ENCODE assay signal across 12 cellular contexts in genomic region chr11:76205252-76206076, GRCh38. TPM values are rescaled to one million over a fixed set of nuclear protein-coding genes. Genes with fewer than 3 reads are reported as not detected.
DNase-seq lines count a peak whose midpoint lies in the region; ATAC-seq, FAIRE-seq and TF ChIP-seq lines count a peak whose summit lies in the region.
"Had no signal": no experiment of that assay in that cellular context is flagged by ENCODE, and none has a peak within 500 bp of the region (broad histone marks: within the 10 kb centered on the region; RNA-seq: fewer than 3 reads in every experiment).

No MANE protein-coding gene starts in this region.

- H3K27ac Mint-ChIP-seq in activated CD8-positive, alpha-beta memory T cell treated with anti-CD3 and anti-CD28 coated beads, Interleukin-2, amount 10 ng/mL, durations not matched to agents 7 days and 5 days = no peak overlapping the region
- H3K27ac Mint-ChIP-seq in activated naive CD8-positive, alpha-beta T cell treated with anti-CD3 and anti-CD28 coated beads, Interleukin-2, amount 10 ng/mL, durations not matched to agents 7 days and 5 days = peak overlapping the region; percentile 40

- no peaks in the 10 kb centered on the region for H3K9me3 Mint-ChIP-seq in activated CD8-positive, alpha-beta memory T cell treated with anti-CD3 and anti-CD28 coated beads, Interleukin-2, amount 10 ng/mL, durations not matched to agents 7 days and 5 days (ENCODE audit: low read depth)
- no peaks in the 10 kb centered on the region for H3K9me3 Mint-ChIP-seq in activated naive CD8-positive, alpha-beta T cell treated with anti-CD3 and anti-CD28 coated beads, Interleukin-2, amount 10 ng/mL, durations not matched to agents 7 days and 5 days

- H3K4me1 ChIP-seq in kidney (ENCODE audit: control insufficient read depth in 1 of 2, insufficient read depth in 1 of 2, low read depth in 1 of 2, low read length in 2 of 2) = peaks cover 4 to 20% of the 10 kb centered on the region in 2 donors
- H3K4me1 ChIP-seq in subcutaneous abdominal adipose tissue (ENCODE audit: control insufficient read depth in 5 of 5, insufficient read depth in 5 of 5, low read length in 5 of 5) = peaks cover 4 to 72% (median 63%) of the 10 kb centered on the region in 5 donors

- no peak for DNase-seq in activated CD8-positive, alpha-beta memory T cell treated with anti-CD3 and anti-CD28 coated beads, Interleukin-2, amount 10 ng/mL, durations not matched to agents 7 days and 5 days
- no peak for DNase-seq in activated CD8-positive, alpha-beta memory T cell treated with anti-CD3 and anti-CD28 coated beads for 24 hours
- no peak for DNase-seq in activated naive CD8-positive, alpha-beta T cell treated with anti-CD3 and anti-CD28 coated beads, Interleukin-2, amount 10 ng/mL, durations not matched to agents 7 days and 5 days
- DNase-seq in kidney (peak; percentile 63), ACHN (no peak), DMS153 treated with DMSO at 0.1 percent for 48 hours (lab: John Stamatoyannopoulos, UW; ENCODE audit: unreplicated experiment) (no peak), superior temporal gyrus (ENCODE audit: extremely low spot score) (no peak)
- DNase-seq: KG1; stimulated activated CD4-positive, alpha-beta T cell treated with anti-CD3 and anti-CD28 coated beads, Interleukin-1b, Interleukin-23, amount 100 ng/mL, for 48 hours had no signal

- peaks cover 16% of the 10 kb centered on the region for H3K4me1 Mint-ChIP-seq in activated CD8-positive, alpha-beta memory T cell treated with anti-CD3 and anti-CD28 coated beads, Interleukin-2, amount 10 ng/mL, durations not matched to agents 7 days and 5 days
- peaks cover 10% of the 10 kb centered on the region for H3K4me1 Mint-ChIP-seq in activated naive CD8-positive, alpha-beta T cell treated with anti-CD3 and anti-CD28 coated beads, Interleukin-2, amount 10 ng/mL, durations not matched to agents 7 days and 5 days

- H3K27me3 Mint-ChIP-seq in activated CD8-positive, alpha-beta memory T cell treated with anti-CD3 and anti-CD28 coated beads, Interleukin-2, amount 10 ng/mL, durations not matched to agents 7 days and 5 days = peaks cover 49% of the 10 kb centered on the region
- H3K27me3 Mint-ChIP-seq in activated naive CD8-positive, alpha-beta T cell treated with anti-CD3 and anti-CD28 coated beads, Interleukin-2, amount 10 ng/mL, durations not matched to agents 7 days and 5 days = peaks cover 36% of the 10 kb centered on the region

- no peak for FAIRE-seq in kidney (lab: Jason Lieb, UNC)

- CTCF ChIA-PET in activated CD8-positive, alpha-beta memory T cell treated with anti-CD3 and anti-CD28 coated beads, Interleukin-2, amount 10 ng/mL, durations not matched to agents 7 days and 5 days (lab: Charles Lee) = interaction anchor here (1.2 to 6.9 kb wide), 3 partner anchors 29 to 110 kb away, joined by 3 to 298 read pairs (median 7); no protein-coding TSS in a partner anchor

- H3K9me3 ChIP-seq in kidney (ENCODE audit: control insufficient read depth in 1 of 2, low read length in 2 of 2) (no peaks in the 10 kb centered on the region), subcutaneous abdominal adipose tissue (ENCODE audit: control insufficient read depth in 5 of 5, low read length in 5 of 5) (no peaks in the 10 kb centered on the region)

- POLR2A ChIA-PET in activated naive CD8-positive, alpha-beta T cell treated with anti-CD3 and anti-CD28 coated beads, Interleukin-2, amount 10 ng/mL, durations not matched to agents 7 days and 5 days (lab: Charles Lee) = no interaction called here

- H3K27ac ChIP-seq in kidney (ENCODE audit: low read depth in 2 of 2, low read length in 2 of 2) (no peak overlapping the region), subcutaneous abdominal adipose tissue (ENCODE audit: low read depth, low read length) (no peak overlapping the region)

- peaks cover 0 to 4% (median 0%) of the 10 kb centered on the region in 5 donors for H3K27me3 ChIP-seq in subcutaneous abdominal adipose tissue (ENCODE audit: control insufficient read depth in 5 of 5, insufficient read depth in 4 of 5, low read length in 5 of 5)

- H3K4me3 ChIP-seq in kidney (ENCODE audit: low read length in 2 of 2) (peak overlapping the region in 1 of 2 donors; percentile 62), subcutaneous abdominal adipose tissue (ENCODE audit: low read depth in 1 of 5, low read length in 5 of 5) (peak overlapping the region; percentile 41 to 85 (median 80))

- no peak for ATAC-seq in activated CD8-positive, alpha-beta memory T cell treated with anti-CD3 and anti-CD28 coated beads, Interleukin-2, amount 10 ng/mL, durations not matched to agents 7 days and 5 days
- no peak for ATAC-seq in activated naive CD8-positive, alpha-beta T cell treated with anti-CD3 and anti-CD28 coated beads, Interleukin-2, amount 10 ng/mL, durations not matched to agents 7 days and 5 days (ENCODE audit: low read depth)
- ATAC-seq: left lobe of liver had no signal

- in situ Hi-C loops in ACHN (cut with HindIII; ENCODE audit: low pct_ligation_motif_present, low pct_unique_long_range_greater_than_20kb, low sequenced_read_pairs) = no loop called here

- H3K36me3 ChIP-seq in kidney (ENCODE audit: control insufficient read depth in 1 of 2, insufficient read depth in 2 of 2, low read length in 2 of 2) (no peaks in the 10 kb centered on the region), subcutaneous abdominal adipose tissue (ENCODE audit: control insufficient read depth in 5 of 5, insufficient read depth in 5 of 5, low read length in 5 of 5) (peaks cover 0 to 43% (median 27%) of the 10 kb centered on the region in 5 donors)

- no peaks in the 10 kb centered on the region for H3K36me3 Mint-ChIP-seq in activated CD8-positive, alpha-beta memory T cell treated with anti-CD3 and anti-CD28 coated beads, Interleukin-2, amount 10 ng/mL, durations not matched to agents 7 days and 5 days
- no peaks in the 10 kb centered on the region for H3K36me3 Mint-ChIP-seq in activated naive CD8-positive, alpha-beta T cell treated with anti-CD3 and anti-CD28 coated beads, Interleukin-2, amount 10 ng/mL, durations not matched to agents 7 days and 5 days

- no peak overlapping the region for H3K9ac ChIP-seq in kidney (ENCODE audit: low read length in 2 of 2)
- peak overlapping the region in 4 of 5 donors; percentile 11 to 41 (median 34) for H3K9ac ChIP-seq in subcutaneous abdominal adipose tissue (ENCODE audit: low read length in 5 of 5)

- intact Hi-C loops in kidney (cut with DNase I) = loop anchor here (10.0 kb wide), 1 partner anchor 109 kb away; no protein-coding TSS in a partner anchor

- no peak for TF ChIP-seq CTCF in kidney (IDR thresholded peaks at IDR 0.05; ENCODE audit: borderline replicate concordance, extremely low read depth, insufficient read depth)

- H3K4me3 Mint-ChIP-seq in activated CD8-positive, alpha-beta memory T cell treated with anti-CD3 and anti-CD28 coated beads, Interleukin-2, amount 10 ng/mL, durations not matched to agents 7 days and 5 days = peak overlapping the region; percentile 33
- H3K4me3 Mint-ChIP-seq in activated naive CD8-positive, alpha-beta T cell treated with anti-CD3 and anti-CD28 coated beads, Interleukin-2, amount 10 ng/mL, durations not matched to agents 7 days and 5 days = peak overlapping the region; percentile 58

RNA-seq across cellular contexts. Expression of gene WNT11, which starts 0.8 kb away (rescaled TPM):
- 1 to 10 TPM in 1 of 2 experiments, under 1 TPM in 1; 0.96 to 2.0 TPM for total RNA-seq in activated CD8-positive, alpha-beta memory T cell treated with anti-CD3 and anti-CD28 coated beads, Interleukin-2, amount 10 ng/mL, durations not matched to agents 7 days and 5 days
- total RNA-seq in activated naive CD8-positive, alpha-beta T cell treated with anti-CD3 and anti-CD28 coated beads, Interleukin-2, amount 10 ng/mL, durations not matched to agents 7 days and 5 days = 1 to 10 TPM; 1.4 to 2.1 TPM
- 2.2 TPM for total RNA-seq in kidney
- polyA plus RNA-seq in kidney (ENCODE audit: insufficient read depth, low read depth, low replicate concordance) = 0.80 TPM
- total RNA-seq: dermis microvascular lymphatic vessel endothelial cell had no signal

Comparison
In these comparisons a context has a peak if more than half of its experiments do, and no peak if none do; other contexts are left out.
1. H3K9ac ChIP-seq: peak in subcutaneous abdominal adipose tissue (4 of 5); none in kidney (0 of 2).